In the genomic region with DNA sequence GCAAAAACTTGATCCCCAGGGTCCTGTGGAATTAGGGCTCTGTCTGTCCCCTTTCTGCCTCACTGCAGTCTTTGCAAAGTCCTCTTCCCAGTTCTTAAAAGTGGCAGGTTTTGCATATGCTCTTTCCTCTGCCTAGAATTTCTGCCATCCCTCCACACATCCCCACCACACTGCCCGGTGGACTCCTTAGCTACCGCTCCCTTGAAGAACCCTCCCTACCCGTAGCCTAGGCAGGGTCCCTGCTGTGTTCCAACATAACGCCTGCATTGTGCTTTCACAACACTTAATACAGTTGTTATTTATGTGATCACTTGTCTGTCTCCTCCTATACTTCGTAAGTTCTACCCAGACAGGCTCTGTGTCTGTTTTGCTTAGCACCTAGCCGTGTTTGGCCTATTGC, we compare ENCODE assay signal across 20 cellular contexts.
DNase-seq lines count a peak whose midpoint lies in the region; ATAC-seq and TF ChIP-seq lines count a peak whose summit lies in the region.
"Had no signal": no experiment of that assay in that cellular context is flagged by ENCODE, and none has a peak within 500 bp of the region (broad histone marks: within the 10 kb centered on the region; RNA-seq: fewer than 3 reads in every experiment).

No MANE protein-coding gene starts in this region.

- H3K4me1 ChIP-seq in left ventricle myocardium inferior: peaks cover 100% of the 10 kb centered on the region
- H3K4me1 ChIP-seq in sigmoid colon: peaks cover 0 to 91% (median 82%) of the 10 kb centered on the region in 4 donors
- H3K4me1 ChIP-seq in left lung: peaks cover 14 to 22% of the 10 kb centered on the region in 2 donors
- H3K4me1 ChIP-seq in upper lobe of left lung: peaks cover 14 to 25% (median 20%) of the 10 kb centered on the region in 4 donors

- no peak for TF ChIP-seq EP300 in sigmoid colon (IDR thresholded peaks at IDR 0.05)
- no peak for TF ChIP-seq EP300 in upper lobe of left lung (IDR thresholded peaks at IDR 0.05)

- DNase-seq in left ventricle myocardium inferior: no peak
- no peak for DNase-seq in Right ventricle myocardium superior
- peak; percentile 38 for DNase-seq in fibroblast of villous mesenchyme (ENCODE audit: low read depth)
- DNase-seq in sigmoid colon: no peak
- no peak for DNase-seq in left lung
- no peak for DNase-seq in activated T-cell treated with anti-CD3 and anti-CD28 coated beads, Interleukin-2, amount 50 U/mL, for 48 hours
- no peak for DNase-seq in SHP77 treated with DMSO at 0.1 percent for 48 hours (lab: John Stamatoyannopoulos, UW)
- no peak for DNase-seq in upper lobe of left lung
- DNase-seq: activated B cell treated with CpG ODN at 0.5 μM for 24 hours; activated CD4-positive, alpha-beta memory T cell treated with anti-CD3 and anti-CD28 coated beads for 36 hours; activated naive CD4-positive, alpha-beta T cell treated with Interleukin-2 at 50 U/mL for 16 hours; activated T-cell treated with anti-CD3 and anti-CD28 coated beads, Interleukin-2, amount 50 U/mL, for 1 hour; anterior cingulate cortex; hippocampal formation; islet precursor cell; mesendoderm; NCI-H1436; NCI-H2171 treated with DMSO at 0.1 percent for 48 hours; testis had no signal

- TF ChIP-seq POLR2A in sigmoid colon (IDR thresholded peaks at IDR 0.05) (no peak), upper lobe of left lung (IDR thresholded peaks at IDR 0.05) (no peak)

- intact Hi-C loops in left ventricle myocardium inferior (cut with micrococcal nuclease) (loop anchor here (10.0 kb wide), 1 partner anchor 56 kb away; no protein-coding TSS in a partner anchor), Right ventricle myocardium superior (cut with DNase I) (loop anchor here (10.0 kb wide), 1 partner anchor 84 kb away; no protein-coding TSS in a partner anchor), sigmoid colon (cut with DNase I) (no loop called here), left lung (cut with DNase I) (no loop called here)

- no peak for TF ChIP-seq CTCF in left ventricle myocardium inferior (IDR thresholded peaks at IDR 0.05; ENCODE audit: borderline replicate concordance)
- TF ChIP-seq CTCF in fibroblast of villous mesenchyme (IDR thresholded peaks at IDR 0.05; ENCODE audit: insufficient read depth, low read depth, low read length): no peak
- TF ChIP-seq CTCF in sigmoid colon (IDR thresholded peaks at IDR 0.05): no peak
- no peak for TF ChIP-seq CTCF in left lung (IDR thresholded peaks at IDR 0.05)
- no peak for TF ChIP-seq CTCF in upper lobe of left lung (IDR thresholded peaks at IDR 0.05)

- H3K27ac ChIP-seq in left ventricle myocardium inferior (replicated peaks) (peak overlapping the region; percentile 97), sigmoid colon (peak overlapping the region; percentile 80 to 96 (median 91)), left lung (no peak overlapping the region), upper lobe of left lung (no peak overlapping the region)
- H3K27ac ChIP-seq: testis had no signal

- H3K9me3 ChIP-seq in left ventricle myocardium inferior (replicated peaks) (no peaks in the 10 kb centered on the region), sigmoid colon (no peaks in the 10 kb centered on the region), left lung (no peaks in the 10 kb centered on the region), upper lobe of left lung (no peaks in the 10 kb centered on the region)
- H3K9me3 ChIP-seq: testis had no signal

- peaks cover 11% of the 10 kb centered on the region for H3K36me3 ChIP-seq in left ventricle myocardium inferior
- no peaks in the 10 kb centered on the region for H3K36me3 ChIP-seq in sigmoid colon
- H3K36me3 ChIP-seq in left lung: no peaks in the 10 kb centered on the region
- no peaks in the 10 kb centered on the region for H3K36me3 ChIP-seq in upper lobe of left lung

- H3K27me3 ChIP-seq in left ventricle myocardium inferior (ENCODE audit: low read depth): no peaks in the 10 kb centered on the region
- no peaks in the 10 kb centered on the region for H3K27me3 ChIP-seq in sigmoid colon
- no peaks in the 10 kb centered on the region for H3K27me3 ChIP-seq in left lung
- no peaks in the 10 kb centered on the region for H3K27me3 ChIP-seq in upper lobe of left lung
- H3K27me3 ChIP-seq: testis had no signal

- 86 to 87% methylated on average over 6 of the region's 6 CpGs for WGBS in sigmoid colon, 2 donors
- WGBS in upper lobe of left lung, 2 donors: 88 to 92% methylated on average over 6 of the region's 6 CpGs

- no peak overlapping the region for H3K4me3 ChIP-seq in left ventricle myocardium inferior
- H3K4me3 ChIP-seq in fibroblast of villous mesenchyme (ENCODE audit: low read depth, low read length): no peak overlapping the region
- H3K4me3 ChIP-seq in sigmoid colon: no peak overlapping the region
- no peak overlapping the region for H3K4me3 ChIP-seq in left lung
- no peak overlapping the region for H3K4me3 ChIP-seq in upper lobe of left lung
- H3K4me3 ChIP-seq: testis had no signal

- no peak for ATAC-seq in Right ventricle myocardium superior (ENCODE audit: poor library complexity)
- no peak for ATAC-seq in left lung
- ATAC-seq in upper lobe of left lung (ENCODE audit: low FRiP score in 2 of 2): no peak
- ATAC-seq: HepG2 had no signal

Comparison
In these comparisons a context has a peak if more than half of its experiments do, and no peak if none do; other contexts are left out.
1. H3K27ac ChIP-seq: peak in left ventricle myocardium inferior (single experiment) and sigmoid colon (4 of 4); none in left lung (0 of 2) and upper lobe of left lung (0 of 4).
2. intact Hi-C loops: an anchor here in left ventricle myocardium inferior (10.0 kb wide) and Right ventricle myocardium superior (10.0 kb wide); none called in sigmoid colon and left lung.